In the genomic region with DNA sequence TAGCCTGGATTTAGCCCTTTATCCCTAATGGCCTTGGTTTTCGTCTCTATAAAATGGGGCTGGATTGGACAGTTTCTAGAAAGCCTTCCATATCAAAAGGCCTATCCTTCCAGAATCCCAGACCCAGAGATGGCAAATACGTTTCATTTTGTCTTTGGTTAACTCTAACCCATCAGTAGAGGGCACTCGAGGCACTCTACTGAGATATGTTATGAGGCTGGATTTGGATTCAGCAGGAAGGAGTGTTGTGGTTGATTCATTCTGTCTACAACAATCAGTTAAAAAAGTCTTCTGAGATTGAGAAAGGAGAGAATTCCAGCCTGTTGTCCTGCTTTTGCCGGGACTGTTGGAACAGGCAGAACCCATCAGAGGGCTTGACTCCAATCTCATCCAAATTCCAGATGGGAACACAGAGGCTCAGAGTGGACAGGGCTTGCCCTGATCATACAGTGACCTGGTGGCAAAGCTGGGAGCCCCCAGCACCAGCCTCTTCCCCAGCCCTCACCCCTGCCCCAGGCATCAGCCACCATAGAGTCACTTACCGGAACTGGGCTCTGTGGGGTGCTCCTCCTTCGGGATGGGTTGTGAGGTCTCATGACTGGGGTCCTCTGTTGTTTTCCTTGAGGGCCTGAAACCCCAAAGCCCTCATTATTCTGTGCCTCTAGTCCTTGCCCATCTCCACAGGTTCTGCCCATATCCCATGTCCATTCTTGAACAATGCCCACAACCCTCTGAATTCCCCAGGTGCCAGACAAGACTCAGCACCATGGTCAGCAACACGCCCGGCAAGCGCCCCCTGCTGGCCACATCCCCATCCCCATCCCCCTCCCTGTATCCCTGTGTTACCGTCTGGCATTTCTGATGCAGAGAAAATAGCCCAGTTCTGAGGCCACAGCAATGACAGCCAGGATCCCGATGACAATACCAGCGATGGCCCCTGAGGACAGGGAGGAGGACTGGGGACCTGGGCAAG, we compare ENCODE assay signal across 8 cellular contexts.
DNase-seq lines count a peak whose midpoint lies in the region; ATAC-seq, FAIRE-seq and TF ChIP-seq lines count a peak whose summit lies in the region.

No MANE protein-coding gene starts in this region.

- H3K4me3 ChIP-seq in AG10803 (ENCODE audit: low read length), result no peak overlapping the region
- no peak overlapping the region for H3K4me3 ChIP-seq in GM12864 (ENCODE audit: low read depth, low read length)
- H3K4me3 ChIP-seq in retinal pigment epithelial cell (ENCODE audit: low read length), result no peak overlapping the region

- peak; percentile 60 for DNase-seq in AG10803 (ENCODE audit: low read depth)
- no peak for DNase-seq in GM12864 (ENCODE audit: low read depth)
- peak; percentile 60 for DNase-seq in NCI-H748 (lab: John Stamatoyannopoulos, UW; ENCODE audit: unreplicated experiment)
- DNase-seq in cerebellar cortex (ENCODE audit: low spot score), result peak; percentile 28
- DNase-seq in retinal pigment epithelial cell (ENCODE audit: low read depth), result no peak
- no peak for DNase-seq in GM19239 (ENCODE audit: insufficient read length, low spot score)

- FAIRE-seq in GM19239 (lab: Jason Lieb, UNC), result no peak

- TF ChIP-seq CTCF in AG10803 (conservative IDR thresholded peaks at IDR 0.05; ENCODE audit: low read length), result peak; percentile 60
- peak; percentile 45 for TF ChIP-seq CTCF in GM12864 (IDR thresholded peaks at IDR 0.05; ENCODE audit: low read depth, low read length, missing control alignments)
- TF ChIP-seq CTCF in retinal pigment epithelial cell (conservative IDR thresholded peaks at IDR 0.05; ENCODE audit: low read depth, low read length), result peak; percentile 72

- ATAC-seq in HG03439 (IDR thresholded peaks at IDR 0.05; ENCODE audit: unreplicated experiment) (no peak), GM21723 (IDR thresholded peaks at IDR 0.05; ENCODE audit: unreplicated experiment) (no peak)

Comparison
In these comparisons a context has a peak if more than half of its experiments do, and no peak if none do; other contexts are left out.
1. DNase-seq: peak in AG10803 (single experiment), NCI-H748 (single experiment) and cerebellar cortex (single experiment); none in GM12864 (single experiment), retinal pigment epithelial cell (single experiment) and GM19239 (single experiment).
2. Peak in every context shown above with its lines, with median percentiles within 50 percentile points of each other: CTCF ChIP-seq.